21 cellular contexts compared by ENCODE assay signal in genomic region chr11:12455938-12456337, GRCh38.
A peak's percentile ranks its signal among the peaks of the same experiment; 100 is the strongest.
DNase-seq lines count a peak whose midpoint lies in the region; TF ChIP-seq lines count a peak whose summit lies in the region.
"Had no signal": no experiment of that assay in that cellular context is flagged by ENCODE, and none has a peak within 500 bp of the region (broad histone marks: within the 10 kb centered on the region; RNA-seq: fewer than 3 reads in every experiment).

No MANE protein-coding gene starts in this region.

- no peak for TF ChIP-seq EP300 in esophagus muscularis mucosa (IDR thresholded peaks at IDR 0.05)
- TF ChIP-seq EP300 in neural cell (conservative IDR thresholded peaks at IDR 0.05; ENCODE audit: poor library complexity, severe bottlenecking), result no peak

- POLR2A ChIA-PET in HEK293T (lab: Yijun Ruan, JAX), result no interaction called here

- H3K27ac ChIP-seq in ACC112 (ENCODE audit: low read depth, low read length) (peak overlapping the region; percentile 35; the same call in 1 of the 2 replicates), esophagus muscularis mucosa (replicated peaks in 1 of 4) (peak overlapping the region; percentile 74 to 81 (median 74)), neural cell (ENCODE audit: low read length) (peak overlapping the region; percentile 80)
- H3K27ac ChIP-seq: 22Rv1, foreskin keratinocyte, ovary, skin epidermis had no signal

- TF ChIP-seq CTCF in esophagus muscularis mucosa (IDR thresholded peaks at IDR 0.05) (no peak), neural cell (IDR thresholded peaks at IDR 0.05; ENCODE audit: poor library complexity, severe bottlenecking) (no peak)

- H3K4me3 ChIP-seq in ACC112 (ENCODE audit: low read depth, low read length) (no peak overlapping the region), esophagus muscularis mucosa (peak overlapping the region in 1 of 4 donors; percentile 3), neural cell (ENCODE audit: low read length) (no peak overlapping the region)
- H3K4me3 ChIP-seq: mucosa of descending colon, ovary, skin epidermis had no signal

- H3K27me3 ChIP-seq in ACC112 (ENCODE audit: insufficient read depth, low read length) (no peaks in the 10 kb centered on the region), esophagus muscularis mucosa (no peaks in the 10 kb centered on the region), neural cell (ENCODE audit: insufficient read depth, low read depth, low read length) (no peaks in the 10 kb centered on the region)
- H3K27me3 ChIP-seq: foreskin keratinocyte, ovary had no signal

- H2AFZ ChIP-seq in ACC112 (ENCODE audit: low read length, unreplicated experiment), result no peak overlapping the region
- H2AFZ ChIP-seq in neural cell (ENCODE audit: low read depth, low read length), result no peak overlapping the region

- TF ChIP-seq POLR2A in esophagus muscularis mucosa (IDR thresholded peaks at IDR 0.05; ENCODE audit: low read depth), result no peak

- CTCF ChIA-PET in HEK293T (lab: Yijun Ruan, JAX), result no interaction called here

- WGBS in esophagus muscularis mucosa, result 43% methylated on average over 4 of the region's 4 CpGs

- intact Hi-C loops in esophagus muscularis mucosa (cut with DNase I), result no loop called here

- no peak overlapping the region for H3K4me2 ChIP-seq in neural cell (ENCODE audit: low read length)

- H3K79me2 ChIP-seq in ACC112 (ENCODE audit: control insufficient read depth, insufficient read depth, low read length, unreplicated experiment) (peaks cover 32% of the 10 kb centered on the region), neural cell (replicated peaks; ENCODE audit: insufficient read depth, low read length) (no peaks in the 10 kb centered on the region)

- H3K9ac ChIP-seq in neural cell (ENCODE audit: low read length), result no peak overlapping the region

- peak; percentile 76 for DNase-seq in NCI-H226
- no peak for DNase-seq in esophagus muscularis mucosa (ENCODE audit: extremely low spot score)
- no peak for DNase-seq in HT-29 (ENCODE audit: low spot score)
- no peak for DNase-seq in HEK293T (ENCODE audit: extremely low spot score)
- no peak for DNase-seq in NCI-H1436 (lab: John Stamatoyannopoulos, UW)
- no peak for DNase-seq in germinal center (ENCODE audit: low spot score)
- DNase-seq: activated CD4-positive, alpha-beta T cell treated with anti-CD3 and anti-CD28 coated beads, Interleukin-2, amount 50 U/mL, for 1 hour; activated naive CD4-positive, alpha-beta T cell treated with anti-CD3 and anti-CD28 coated beads, Interleukin-2, amount 50 U/mL, for 16 hours; activated T-cell treated with anti-CD3 and anti-CD28 coated beads, Interleukin-2, amount 50 U/mL, for 1 hour; foreskin keratinocyte; mucosa of descending colon; NCI-H1092 treated with DMSO at 0.1 percent for 48 hours; NCI-H2171; NCI-H774; ovary; stimulated activated CD4-positive, alpha-beta T cell treated with anti-CD3 and anti-CD28 coated beads, Interleukin-4, amount 100 ng/mL, for 4 hours; stimulated activated CD8-positive, alpha-beta memory T cell treated with anti-CD3 and anti-CD28 coated beads, Interleukin-4, amount 100 ng/mL, for 48 hours had no signal

- H3K36me3 ChIP-seq in ACC112 (ENCODE audit: insufficient read depth, low read length) (no peaks in the 10 kb centered on the region), esophagus muscularis mucosa (no peaks in the 10 kb centered on the region), neural cell (ENCODE audit: insufficient read depth, low read length) (no peaks in the 10 kb centered on the region)
- H3K36me3 ChIP-seq: ovary had no signal

- peaks cover 45% of the 10 kb centered on the region for H3K4me1 ChIP-seq in ACC112 (ENCODE audit: control insufficient read depth, insufficient read depth, low read length, unreplicated experiment)
- peaks cover 77 to 99% (median 97%) of the 10 kb centered on the region in 4 donors for H3K4me1 ChIP-seq in esophagus muscularis mucosa

- H3F3A ChIP-seq in neural cell (ENCODE audit: insufficient read depth, low read length, poor library complexity, severe bottlenecking), result no peaks in the 10 kb centered on the region

- H4K20me1 ChIP-seq in neural cell (ENCODE audit: insufficient read depth), result no peaks in the 10 kb centered on the region

- H3K9me3 ChIP-seq in esophagus muscularis mucosa, result no peaks in the 10 kb centered on the region
- no peaks in the 10 kb centered on the region for H3K9me3 ChIP-seq in neural cell (ENCODE audit: low read length)
- H3K9me3 ChIP-seq: mucosa of descending colon, ovary had no signal

- H3K9me2 ChIP-seq in neural cell (ENCODE audit: insufficient read depth, low read length), result no peaks in the 10 kb centered on the region

- TF ChIP-seq RAD21 in neural cell (conservative IDR thresholded peaks at IDR 0.05), result no peak

TF ChIP-seq in neural cell, 6 proteins besides CTCF, POLR2A, EP300 and RAD21:
- TF ChIP-seq REST (IDR thresholded peaks at IDR 0.05; ENCODE audit: borderline replicate concordance) (no peak), POLR2AphosphoS5 (IDR thresholded peaks at IDR 0.05) (no peak), TAF1 (IDR thresholded peaks at IDR 0.05; ENCODE audit: low read depth) (no peak), SMC3 (conservative IDR thresholded peaks at IDR 0.05; ENCODE audit: poor library complexity) (no peak), MXI1 (conservative IDR thresholded peaks at IDR 0.05; ENCODE audit: poor library complexity, severe bottlenecking) (no peak), EZH2 (IDR thresholded peaks at IDR 0.05; ENCODE audit: borderline replicate concordance, insufficient read depth, low read length, poor library complexity, severe bottlenecking) (no peak)

TF ChIP-seq in HEK293T, 16 proteins besides CTCF, POLR2A, EP300 and RAD21:
- TF ChIP-seq ARNT (IDR thresholded peaks at IDR 0.05), result no peak
- no peak for TF ChIP-seq ZNF384 (IDR thresholded peaks at IDR 0.05)
- no peak for TF ChIP-seq PKNOX1 (IDR thresholded peaks at IDR 0.05)
- TF ChIP-seq NFRKB (IDR thresholded peaks at IDR 0.05), result no peak
